11 cellular contexts compared by ENCODE assay signal in the genomic region with DNA sequence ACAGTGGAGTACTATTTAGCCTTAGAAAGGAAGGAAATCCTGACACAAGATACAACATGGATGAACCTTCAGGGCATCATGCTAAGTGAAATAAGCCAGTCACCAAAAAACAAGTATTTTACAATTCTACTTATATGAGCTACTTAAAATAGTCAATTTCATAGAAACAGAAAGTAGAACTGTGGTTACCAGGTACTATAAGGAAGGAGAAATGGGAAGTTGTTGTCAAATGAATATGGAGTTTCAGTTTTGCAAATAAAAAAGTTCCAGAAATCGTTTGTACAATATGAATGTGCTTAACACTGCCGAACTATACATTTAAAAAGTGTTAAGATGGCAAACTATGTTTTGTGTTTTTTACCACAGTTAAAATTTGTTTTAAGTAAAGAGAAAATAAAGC. TPM values are rescaled to one million over a fixed set of nuclear protein-coding genes. Genes with fewer than 3 reads are reported as not detected.
DNase-seq lines count a peak whose midpoint lies in the region; ATAC-seq and TF ChIP-seq lines count a peak whose summit lies in the region.
"Had no signal": no experiment of that assay in that cellular context is flagged by ENCODE, and none has a peak within 500 bp of the region (broad histone marks: within the 10 kb centered on the region; RNA-seq: fewer than 3 reads in every experiment).

No MANE protein-coding gene starts in this region.

- peaks cover 29% of the 10 kb centered on the region for H3K4me1 Mint-ChIP-seq in activated CD4-positive, alpha-beta T cell treated with anti-CD3 and anti-CD28 coated beads for 36 hours
- H3K4me1 Mint-ChIP-seq in natural killer cell (peaks cover 20 to 32% of the 10 kb centered on the region in 2 donors), nephron progenitor cell (peaks cover 18% of the 10 kb centered on the region)

- H3K4me1 ChIP-seq in HAP-1, result no peaks in the 10 kb centered on the region

- in situ Hi-C loops in HAP-1 (cut with MboI; ENCODE audit: low sequenced_read_pairs), result no loop called here

- H3K4me3 ChIP-seq in HAP-1, result no peak overlapping the region
- H3K4me3 ChIP-seq: hepatocyte had no signal

- H3K9me3 Mint-ChIP-seq in activated CD4-positive, alpha-beta T cell treated with anti-CD3 and anti-CD28 coated beads for 36 hours (ENCODE audit: low read depth), result peaks cover 12% of the 10 kb centered on the region
- H3K9me3 Mint-ChIP-seq in natural killer cell (peaks cover 0 to 5% of the 10 kb centered on the region in 2 donors), nephron progenitor cell (peaks cover 7% of the 10 kb centered on the region)

- CTCF ChIA-PET in activated CD4-positive, alpha-beta T cell treated with anti-CD3 and anti-CD28 coated beads for 36 hours (lab: Charles Lee), result interaction anchor here (0.6 to 1.9 kb wide), 4 partner anchors 10 to 50 kb away, joined by 3 to 5 read pairs (median 4); no protein-coding TSS in a partner anchor

- H3K36me3 ChIP-seq in HAP-1 (replicated peaks), result no peaks in the 10 kb centered on the region

- H3K27me3 Mint-ChIP-seq in activated CD4-positive, alpha-beta T cell treated with anti-CD3 and anti-CD28 coated beads for 36 hours, result peaks cover 2% of the 10 kb centered on the region
- no peaks in the 10 kb centered on the region for H3K27me3 Mint-ChIP-seq in natural killer cell (ENCODE audit: low read depth in 2 of 2)
- H3K27me3 Mint-ChIP-seq in nephron progenitor cell (ENCODE audit: low read depth, poor library complexity), result peaks cover 3% of the 10 kb centered on the region

- H3K36me3 Mint-ChIP-seq in activated CD4-positive, alpha-beta T cell treated with anti-CD3 and anti-CD28 coated beads for 36 hours (ENCODE audit: low read depth), result peaks cover 13% of the 10 kb centered on the region
- H3K36me3 Mint-ChIP-seq in natural killer cell, result peaks cover 8% of the 10 kb centered on the region
- H3K36me3 Mint-ChIP-seq in nephron progenitor cell (ENCODE audit: low read depth), result peaks cover 15% of the 10 kb centered on the region

- no peak overlapping the region for H3K4me3 Mint-ChIP-seq in activated CD4-positive, alpha-beta T cell treated with anti-CD3 and anti-CD28 coated beads for 36 hours
- H3K4me3 Mint-ChIP-seq in natural killer cell (peak overlapping the region; percentile 75), nephron progenitor cell (no peak overlapping the region)

- TF ChIP-seq CTCF in natural killer cell (IDR thresholded peaks at IDR 0.05), result no peak
- TF ChIP-seq CTCF in nephron progenitor cell (IDR thresholded peaks at IDR 0.05), result no peak

- DNase-seq in activated CD4-positive, alpha-beta T cell treated with anti-CD3 and anti-CD28 coated beads for 36 hours, result no peak
- DNase-seq in activated CD4-positive, alpha-beta T cell treated with anti-CD3 and anti-CD28 coated beads, Interleukin-2, amount 50 U/mL, for 4 hours, result no peak
- peak; percentile 64 for DNase-seq in NAMALWA (ENCODE audit: low spot score)
- DNase-seq in natural killer cell, result no peak
- no peak for DNase-seq in HuH-7 (ENCODE audit: low spot score)
- DNase-seq in HAP-1 (ENCODE audit: low spot score in 2 of 2), result no peak
- no peak for DNase-seq in nephron progenitor cell
- DNase-seq: aorta, HCEC 1CT had no signal

- intact Hi-C loops in activated CD4-positive, alpha-beta T cell treated with anti-CD3 and anti-CD28 coated beads for 36 hours (cut with DNase I, micrococcal nuclease), result no loop called here
- intact Hi-C loops in natural killer cell (cut with micrococcal nuclease), result no loop called here

- no peaks in the 10 kb centered on the region for H3K9me3 ChIP-seq in HAP-1

- ATAC-seq in activated CD4-positive, alpha-beta T cell treated with anti-CD3 and anti-CD28 coated beads for 36 hours, result peak; percentile 81
- ATAC-seq in HG02798 (IDR thresholded peaks at IDR 0.05; ENCODE audit: poor library complexity, unreplicated experiment) (peak; percentile 87), natural killer cell (no peak)

- peaks cover 7% of the 10 kb centered on the region; the same call in 1 of the 2 replicates for H3K27me3 ChIP-seq in HAP-1 (ENCODE audit: low read depth)
- H3K27me3 ChIP-seq: hepatocyte had no signal

- no peak overlapping the region for H3K27ac Mint-ChIP-seq in activated CD4-positive, alpha-beta T cell treated with anti-CD3 and anti-CD28 coated beads for 36 hours
- H3K27ac Mint-ChIP-seq in natural killer cell (peak overlapping the region; percentile 59 to 81), nephron progenitor cell (no peak overlapping the region)

- POLR2A ChIA-PET in activated CD4-positive, alpha-beta T cell treated with anti-CD3 and anti-CD28 coated beads for 36 hours (lab: Charles Lee), result interaction anchor here (0.6 to 1.0 kb wide), 3 partner anchors 41 to 893 kb away, joined by 3 to 4 read pairs (median 4); no protein-coding TSS in a partner anchor

RNA-seq across cellular contexts. Expression of a gene that starts 26.8 kb away (rescaled TPM):
- total RNA-seq in activated CD4-positive, alpha-beta T cell treated with anti-CD3 and anti-CD28 coated beads for 36 hours, result 10 to 100 TPM; 12.0 to 13.2 TPM
- 100 to 1,000 TPM; 105 to 158 (median 139) TPM for total RNA-seq in natural killer cell

Comparison
In these comparisons a context has a peak if more than half of its experiments do, and no peak if none do; other contexts are left out.
1. ATAC-seq: peak in activated CD4-positive, alpha-beta T cell treated with anti-CD3 and anti-CD28 coated beads for 36 hours (single experiment) and HG02798 (single experiment); none in natural killer cell (0 of 3).
2. H3K27ac Mint-ChIP-seq: peak in natural killer cell (2 of 2); none in activated CD4-positive, alpha-beta T cell treated with anti-CD3 and anti-CD28 coated beads for 36 hours (single experiment) and nephron progenitor cell (single experiment).
3. RNA of a gene that starts 26.8 kb away (total RNA-seq): 105 to 158 TPM in natural killer cell; 12.0 to 13.2 TPM in activated CD4-positive, alpha-beta T cell treated with anti-CD3 and anti-CD28 coated beads for 36 hours; every median in the first group is over 4 times any median in the second.